In the genomic region with DNA sequence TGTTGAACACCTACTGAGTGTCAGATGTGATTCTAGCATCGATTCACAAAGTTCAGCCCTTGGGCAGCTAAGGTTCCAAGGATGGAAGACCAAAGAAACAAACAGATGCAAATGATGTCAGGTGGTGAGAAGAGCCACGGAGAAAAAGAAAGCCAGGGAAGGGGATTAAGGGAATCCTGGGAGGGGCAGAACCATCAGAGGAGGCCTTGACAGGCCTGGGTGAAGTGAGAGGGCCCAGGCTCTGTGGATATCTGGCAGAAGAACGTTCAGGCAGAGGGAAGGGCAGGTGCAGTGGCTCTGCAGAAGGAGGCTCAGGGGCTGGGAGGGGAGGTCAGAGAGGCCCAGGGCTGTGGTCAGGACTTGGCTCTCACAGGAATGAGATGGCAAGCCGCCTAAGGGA, we compare ENCODE assay signal across 18 cellular contexts.
DNase-seq lines count a peak whose midpoint lies in the region; ATAC-seq, FAIRE-seq and TF ChIP-seq lines count a peak whose summit lies in the region.
"Had no signal": no experiment of that assay in that cellular context is flagged by ENCODE, and none has a peak within 500 bp of the region (broad histone marks: within the 10 kb centered on the region; RNA-seq: fewer than 3 reads in every experiment).

No MANE protein-coding gene starts in this region.

- H2BK12ac ChIP-seq in H1 (ENCODE audit: low read depth, low read length): 0 out of 2 replicates have a peak overlapping the region, but pooled peaks have one; percentile 77

- H3K36me3 Mint-ChIP-seq in T-helper 17 cell (ENCODE audit: low read depth) (no peaks in the 10 kb centered on the region), neural progenitor cell (no peaks in the 10 kb centered on the region)
- H3K36me3 Mint-ChIP-seq: CD14-positive monocyte had no signal

- TF ChIP-seq EP300 in H1 (IDR thresholded peaks at IDR 0.05; ENCODE audit: borderline replicate concordance in 1 of 2, low read depth in 2 of 2, low read length in 2 of 2): no peak

- no peak overlapping the region for H3K14ac ChIP-seq in H1 (ENCODE audit: insufficient read length)

- no peak overlapping the region for H3K56ac ChIP-seq in H1 (replicated peaks; ENCODE audit: insufficient read length, low read depth, low read length)

- CTCF ChIA-PET in H1 (lab: Charles Lee; ENCODE audit: partially characterized antibody): interaction anchor here (1.5 to 16.1 kb wide), 4 partner anchors 15 to 79 kb away, joined by 4 to 169 read pairs (median 6); no protein-coding TSS in a partner anchor

- H2AFZ ChIP-seq in H1 (ENCODE audit: low read length) (no peak overlapping the region), neural progenitor cell (replicated peaks) (no peak overlapping the region)

- no peaks in the 10 kb centered on the region for H3K79me1 ChIP-seq in H1 (ENCODE audit: low read depth, low read length)

- H3K27ac Mint-ChIP-seq in T-helper 17 cell (peak overlapping the region; percentile 83), neural progenitor cell (peak overlapping the region; percentile 87)

- peaks cover 4 to 12% (median 9%) of the 10 kb centered on the region in 4 experiments; a peak in 5 of 7 replicates for H3K27me3 ChIP-seq in H1 (replicated peaks in 1 of 4; ENCODE audit: control insufficient read depth in 3 of 4, extremely low read depth in 1 of 4, insufficient read depth in 3 of 4, low read length in 3 of 4)
- no peaks in the 10 kb centered on the region for H3K27me3 ChIP-seq in neural progenitor cell
- H3K27me3 ChIP-seq: SJSA1 had no signal

- peak; percentile 60 for DNase-seq in ELF-1 (ENCODE audit: low read depth, low spot score)
- no peak for DNase-seq in T-helper 17 cell
- no peak for DNase-seq in H1 (ENCODE audit: low read depth in 1 of 2, low spot score in 2 of 2)
- peak; percentile 52 for DNase-seq in neural progenitor cell (ENCODE audit: low spot score)
- DNase-seq in activated CD8-positive, alpha-beta memory T cell treated with anti-CD3 and anti-CD28 coated beads, Interleukin-2, amount 50 U/mL, for 48 hours: no peak
- DNase-seq in NOMO-1 treated with DMSO at 0.1 percent for 48 hours (lab: John Stamatoyannopoulos, UW; ENCODE audit: unreplicated experiment): no peak
- DNase-seq: DMS53, GF-D8, NCI-H1092 treated with DMSO at 0.1 percent for 48 hours, NCI-H146, NCI-H2029, NCI-H226, NCI-H524 had no signal

- H4K91ac ChIP-seq in H1 (replicated peaks; ENCODE audit: insufficient read length, low read length): peak overlapping the region; percentile 20

- peak overlapping the region; percentile 40; the same call in 1 of the 2 replicates for H3K18ac ChIP-seq in H1 (ENCODE audit: extremely low read depth, low read length)

- no peak for TF ChIP-seq RAD21 in H1 (IDR thresholded peaks at IDR 0.05 in 1 of 2, conservative IDR thresholded peaks at IDR 0.05 in 1 of 2; ENCODE audit: low read depth in 2 of 2, low read length in 2 of 2)

- ATAC-seq in T-helper 17 cell (no peak), HG03442 (IDR thresholded peaks at IDR 0.05; ENCODE audit: unreplicated experiment) (no peak)
- ATAC-seq: Right ventricle myocardium inferior had no signal

- peaks cover 7% of the 10 kb centered on the region for H3K4me1 Mint-ChIP-seq in T-helper 17 cell
- H3K4me1 Mint-ChIP-seq in neural progenitor cell: peaks cover 83% of the 10 kb centered on the region

- TF ChIP-seq CTCF in H1 (IDR thresholded peaks at IDR 0.05; ENCODE audit: control extremely low read depth in 1 of 3, insufficient read depth in 1 of 3, low read depth in 1 of 3, low read length in 3 of 3): no peak
- TF ChIP-seq CTCF in neural progenitor cell (IDR thresholded peaks at IDR 0.05): no peak

- TF ChIP-seq POLR2A in H1 (IDR thresholded peaks at IDR 0.05; ENCODE audit: control extremely low read depth in 1 of 2, low read depth in 2 of 2, low read length in 2 of 2): no peak

- POLR2A ChIA-PET in H1 (lab: Charles Lee; ENCODE audit: partially characterized antibody): no interaction called here

- H3K36me3 ChIP-seq in H1 (ENCODE audit: control insufficient read depth in 2 of 4, insufficient read depth in 4 of 4, low read length in 3 of 4) (no peaks in the 10 kb centered on the region), neural progenitor cell (no peaks in the 10 kb centered on the region)
- H3K36me3 ChIP-seq: HAP-1, SJSA1 had no signal

- no peak overlapping the region for H4K8ac ChIP-seq in H1 (ENCODE audit: extremely low read depth, insufficient read depth, low read length)

- H4K20me1 ChIP-seq in H1 (replicated peaks in 1 of 2; ENCODE audit: control insufficient read depth in 1 of 2, insufficient read depth in 2 of 2, low read length in 2 of 2): no peaks in the 10 kb centered on the region
- no peaks in the 10 kb centered on the region for H4K20me1 ChIP-seq in neural progenitor cell (ENCODE audit: low read depth)

- FAIRE-seq in H1 (lab: Jason Lieb, UNC): no peak

- WGBS in H1 (ENCODE audit: extremely low coverage in 1 of 2, insufficient coverage in 1 of 2, insufficient read length in 1 of 2, insufficient replicate concordance in 2 of 2, low coverage in 1 of 2, low lambda C conversion rate in 2 of 2, missing lambda C conversion rate in 1 of 2), 2 experiments: 65% methylated on average over 4 of the region's 4 CpGs; no CpG with 5 or more reads in 1 of the 2 experiments

- no peaks in the 10 kb centered on the region for H3K23me2 ChIP-seq in H1 (ENCODE audit: low read depth, low read length)

- no peak overlapping the region for H2BK120ac ChIP-seq in H1 (replicated peaks; ENCODE audit: low read depth, low read length)

- H3K4me1 ChIP-seq in H1 (replicated peaks in 1 of 4; ENCODE audit: control insufficient read depth in 3 of 4, insufficient read depth in 4 of 4, low read length in 3 of 4) (peaks cover 12 to 44% (median 26%) of the 10 kb centered on the region in 4 experiments), neural progenitor cell (peaks cover 85% of the 10 kb centered on the region)
- H3K4me1 ChIP-seq: SJSA1 had no signal

- 0 out of 2 replicates have a peak overlapping the region, but pooled peaks have one; percentile 24 for H2BK5ac ChIP-seq in H1 (ENCODE audit: low read depth, low read length)

- H3K4me3 Mint-ChIP-seq in T-helper 17 cell: no peak overlapping the region
- no peak overlapping the region for H3K4me3 Mint-ChIP-seq in neural progenitor cell
- H3K4me3 Mint-ChIP-seq: CD14-positive monocyte had no signal

- H4K5ac ChIP-seq in H1 (ENCODE audit: insufficient read length, low read depth, low read length): no peak overlapping the region

- peak overlapping the region; percentile 83; the same call in 1 of the 2 replicates for H2BK15ac ChIP-seq in H1 (ENCODE audit: low read length)

- H3K9me3 ChIP-seq in T-helper 17 cell (ENCODE audit: control insufficient read depth, low read length, poor library complexity, severe bottlenecking): no peaks in the 10 kb centered on the region
- no peaks in the 10 kb centered on the region for H3K9me3 ChIP-seq in H1 (ENCODE audit: insufficient read depth in 2 of 2, low read depth in 1 of 2, low read length in 1 of 2)
- no peaks in the 10 kb centered on the region for H3K9me3 ChIP-seq in neural progenitor cell (ENCODE audit: low read depth)
- H3K9me3 ChIP-seq: HAP-1, SJSA1 had no signal

- peaks cover 68% of the 10 kb centered on the region for H3F3A ChIP-seq in neural progenitor cell (ENCODE audit: low read depth)

- no peak overlapping the region for H3K27ac ChIP-seq in H1 (ENCODE audit: low read depth, low read length)
- H3K27ac ChIP-seq in neural progenitor cell: peak overlapping the region; percentile 61
- H3K27ac ChIP-seq: SJSA1 had no signal

- H3K79me2 ChIP-seq in H1 (ENCODE audit: control insufficient read depth in 1 of 2, insufficient read depth in 2 of 2, low read length in 2 of 2): no peaks in the 10 kb centered on the region
- H3K79me2 ChIP-seq in neural progenitor cell (ENCODE audit: low read depth): no peaks in the 10 kb centered on the region

- H3K27me3 Mint-ChIP-seq in T-helper 17 cell (peaks cover 34% of the 10 kb centered on the region), neural progenitor cell (ENCODE audit: insufficient read depth, low read depth) (peaks cover 29% of the 10 kb centered on the region)

- no peak overlapping the region for H3K23ac ChIP-seq in H1 (ENCODE audit: insufficient read length)

- no peak overlapping the region for H3K4ac ChIP-seq in H1 (replicated peaks; ENCODE audit: insufficient read length, low read depth, low read length)

- H3K9ac ChIP-seq in H1 (replicated peaks in 1 of 4; ENCODE audit: extremely low read depth in 1 of 4, low read depth in 3 of 4, low read length in 3 of 4): no peak overlapping the region
- H3K9ac ChIP-seq in neural progenitor cell: no peak overlapping the region

- H3K4me3 ChIP-seq in H1 (ENCODE audit: extremely low read depth in 1 of 4, insufficient read depth in 2 of 4, low read depth in 3 of 4, low read length in 4 of 4) (no peak overlapping the region), neural progenitor cell (no peak overlapping the region)
- H3K4me3 ChIP-seq: HAP-1, SJSA1 had no signal

- H3K4me2 ChIP-seq in H1 (ENCODE audit: insufficient read depth in 1 of 2, low read depth in 2 of 2, low read length in 2 of 2) (no peak overlapping the region), neural progenitor cell (peak overlapping the region; percentile 16)

- H2AK5ac ChIP-seq in H1 (ENCODE audit: low read depth, low read length): no peak overlapping the region

- H3K9me3 Mint-ChIP-seq in neural progenitor cell: no peaks in the 10 kb centered on the region

- H2BK20ac ChIP-seq in H1 (ENCODE audit: low read length): no peak overlapping the region

TF ChIP-seq in H1, 55 proteins besides CTCF, POLR2A, EP300 and RAD21 (continues in another document):
- no peak for TF ChIP-seq TBP (IDR thresholded peaks at IDR 0.05; ENCODE audit: low read depth, low read length)
- TF ChIP-seq JUND (IDR thresholded peaks at IDR 0.05; ENCODE audit: low read length): no peak
- no peak for TF ChIP-seq EGR1 (IDR thresholded peaks at IDR 0.05; ENCODE audit: borderline replicate concordance, low read depth, low read length)
- no peak for TF ChIP-seq ASH2L (IDR thresholded peaks at IDR 0.05; ENCODE audit: low read length)
- TF ChIP-seq HDAC6 (IDR thresholded peaks at IDR 0.05; ENCODE audit: low read depth, low read length): no peak
- TF ChIP-seq CBX5 (IDR thresholded peaks at IDR 0.05; ENCODE audit: low read depth, low read length): no peak
- TF ChIP-seq NANOG (IDR thresholded peaks at IDR 0.05; ENCODE audit: insufficient read depth, low read depth, low read length, poor library complexity, severe bottlenecking): no peak
- no peak for TF ChIP-seq TAF1 (IDR thresholded peaks at IDR 0.05; ENCODE audit: low read depth, low read length)
- TF ChIP-seq GTF2F1 (IDR thresholded peaks at IDR 0.05; ENCODE audit: borderline replicate concordance, low read depth, low read length): no peak
- TF ChIP-seq, protein P1, sequence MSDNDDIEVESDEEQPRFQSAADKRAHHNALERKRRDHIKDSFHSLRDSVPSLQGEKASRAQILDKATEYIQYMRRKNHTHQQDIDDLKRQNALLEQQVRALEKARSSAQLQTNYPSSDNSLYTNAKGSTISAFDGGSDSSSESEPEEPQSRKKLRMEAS (IDR thresholded peaks at IDR 0.05): no peak
- TF ChIP-seq POU5F1 (IDR thresholded peaks at IDR 0.05; ENCODE audit: low read depth, low read length): no peak

Comparison
In these comparisons a context has a peak if more than half of its experiments do, and no peak if none do; other contexts are left out.
1. DNase-seq: peak in ELF-1 (single experiment) and neural progenitor cell (single experiment); none in T-helper 17 cell (0 of 3), H1 (0 of 2), activated CD8-positive, alpha-beta memory T cell treated with anti-CD3 and anti-CD28 coated beads, Interleukin-2, amount 50 U/mL, for 48 hours (single experiment) and NOMO-1 treated with DMSO at 0.1 percent for 48 hours (single experiment).